Comparison of ENCODE assay signal across 1 cellular context in the genomic region with DNA sequence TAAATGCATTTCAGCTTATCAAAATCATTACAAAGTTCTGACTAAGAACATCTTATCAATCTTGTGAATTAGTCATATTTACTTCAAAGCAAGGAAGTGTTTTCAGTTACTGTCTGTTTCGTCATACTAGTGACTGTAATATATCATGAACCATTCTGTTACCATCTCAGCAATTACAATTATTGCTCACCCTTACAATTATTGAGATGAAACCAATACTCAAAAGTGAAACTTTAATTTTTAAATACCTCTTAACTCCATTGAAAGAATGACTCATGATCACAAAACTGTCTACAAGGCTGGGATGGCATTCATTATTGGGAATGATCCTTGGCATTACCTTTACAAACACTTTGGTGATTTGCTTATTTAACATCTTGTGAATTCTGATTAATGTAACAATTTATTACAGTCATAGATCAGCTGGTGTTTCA.
TF ChIP-seq lines count a peak whose summit lies in the region.

No MANE protein-coding gene starts in this region.

TF ChIP-seq in HCT116, 20 proteins besides CTCF, POLR2A, EP300 and RAD21 (continued from another document):
- TF ChIP-seq, protein P1, sequence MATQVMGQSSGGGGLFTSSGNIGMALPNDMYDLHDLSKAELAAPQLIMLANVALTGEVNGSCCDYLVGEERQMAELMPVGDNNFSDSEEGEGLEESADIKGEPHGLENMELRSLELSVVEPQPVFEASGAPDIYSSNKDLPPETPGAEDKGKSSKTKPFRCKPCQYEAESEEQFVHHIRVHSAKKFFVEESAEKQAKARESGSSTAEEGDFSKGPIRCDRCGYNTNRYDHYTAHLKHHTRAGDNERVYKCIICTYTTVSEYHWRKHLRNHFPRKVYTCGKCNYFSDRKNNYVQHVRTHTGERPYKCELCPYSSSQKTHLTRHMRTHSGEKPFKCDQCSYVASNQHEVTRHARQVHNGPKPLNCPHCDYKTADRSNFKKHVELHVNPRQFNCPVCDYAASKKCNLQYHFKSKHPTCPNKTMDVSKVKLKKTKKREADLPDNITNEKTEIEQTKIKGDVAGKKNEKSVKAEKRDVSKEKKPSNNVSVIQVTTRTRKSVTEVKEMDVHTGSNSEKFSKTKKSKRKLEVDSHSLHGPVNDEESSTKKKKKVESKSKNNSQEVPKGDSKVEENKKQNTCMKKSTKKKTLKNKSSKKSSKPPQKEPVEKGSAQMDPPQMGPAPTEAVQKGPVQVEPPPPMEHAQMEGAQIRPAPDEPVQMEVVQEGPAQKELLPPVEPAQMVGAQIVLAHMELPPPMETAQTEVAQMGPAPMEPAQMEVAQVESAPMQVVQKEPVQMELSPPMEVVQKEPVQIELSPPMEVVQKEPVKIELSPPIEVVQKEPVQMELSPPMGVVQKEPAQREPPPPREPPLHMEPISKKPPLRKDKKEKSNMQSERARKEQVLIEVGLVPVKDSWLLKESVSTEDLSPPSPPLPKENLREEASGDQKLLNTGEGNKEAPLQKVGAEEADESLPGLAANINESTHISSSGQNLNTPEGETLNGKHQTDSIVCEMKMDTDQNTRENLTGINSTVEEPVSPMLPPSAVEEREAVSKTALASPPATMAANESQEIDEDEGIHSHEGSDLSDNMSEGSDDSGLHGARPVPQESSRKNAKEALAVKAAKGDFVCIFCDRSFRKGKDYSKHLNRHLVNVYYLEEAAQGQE (IDR thresholded peaks at IDR 0.05; ENCODE audit: low read depth), result no peak
- TF ChIP-seq ZFX (IDR thresholded peaks at IDR 0.05) (no peak), CBX3 (IDR thresholded peaks at IDR 0.05; ENCODE audit: low read depth) (peak; percentile 97)
- TF ChIP-seq, protein P2, sequence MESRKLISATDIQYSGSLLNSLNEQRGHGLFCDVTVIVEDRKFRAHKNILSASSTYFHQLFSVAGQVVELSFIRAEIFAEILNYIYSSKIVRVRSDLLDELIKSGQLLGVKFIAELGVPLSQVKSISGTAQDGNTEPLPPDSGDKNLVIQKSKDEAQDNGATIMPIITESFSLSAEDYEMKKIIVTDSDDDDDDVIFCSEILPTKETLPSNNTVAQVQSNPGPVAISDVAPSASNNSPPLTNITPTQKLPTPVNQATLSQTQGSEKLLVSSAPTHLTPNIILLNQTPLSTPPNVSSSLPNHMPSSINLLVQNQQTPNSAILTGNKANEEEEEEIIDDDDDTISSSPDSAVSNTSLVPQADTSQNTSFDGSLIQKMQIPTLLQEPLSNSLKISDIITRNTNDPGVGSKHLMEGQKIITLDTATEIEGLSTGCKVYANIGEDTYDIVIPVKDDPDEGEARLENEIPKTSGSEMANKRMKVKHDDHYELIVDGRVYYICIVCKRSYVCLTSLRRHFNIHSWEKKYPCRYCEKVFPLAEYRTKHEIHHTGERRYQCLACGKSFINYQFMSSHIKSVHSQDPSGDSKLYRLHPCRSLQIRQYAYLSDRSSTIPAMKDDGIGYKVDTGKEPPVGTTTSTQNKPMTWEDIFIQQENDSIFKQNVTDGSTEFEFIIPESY (IDR thresholded peaks at IDR 0.05; ENCODE audit: extremely low read depth, insufficient replicate concordance, low read length), result peak; percentile 28
